Comparison of ENCODE assay signal across 14 cellular contexts in genomic region chr14:70239802-70240201, GRCh38. TPM values are rescaled to one million over a fixed set of nuclear protein-coding genes. Genes with fewer than 3 reads are reported as not detected.
DNase-seq lines count a peak whose midpoint lies in the region; ATAC-seq, FAIRE-seq and TF ChIP-seq lines count a peak whose summit lies in the region.
"Had no signal": no experiment of that assay in that cellular context is flagged by ENCODE, and none has a peak within 500 bp of the region (broad histone marks: within the 10 kb centered on the region; RNA-seq: fewer than 3 reads in every experiment).

No MANE protein-coding gene starts in this region.

- POLR2A ChIA-PET in activated B cell treated with CpG ODN at 0.5 μM for 24 hours (lab: Charles Lee) = no interaction called here

- no peak overlapping the region for H3K4me3 Mint-ChIP-seq in activated B cell treated with CpG ODN at 0.5 μM for 24 hours
- H3K4me3 Mint-ChIP-seq in stimulated activated effector memory CD8-positive, alpha-beta T cell treated with anti-CD3 and anti-CD28 coated beads, Interleukin-12 subunit alpha, Interleukin-12 subunit beta, amount 100 ng/mL, for 72 hours = no peak overlapping the region
- H3K4me3 Mint-ChIP-seq: activated T-cell treated with anti-CD3 and anti-CD28 coated beads, Interleukin-2, amount 50 U/mL, for 4 hours had no signal

- CTCF ChIA-PET in activated B cell treated with CpG ODN at 0.5 μM for 24 hours (lab: Charles Lee) = no interaction called here

- H3K36me3 ChIP-seq in upper lobe of right lung = no peaks in the 10 kb centered on the region

- no peaks in the 10 kb centered on the region for H3K36me3 Mint-ChIP-seq in activated B cell treated with CpG ODN at 0.5 μM for 24 hours (ENCODE audit: low read depth)
- H3K36me3 Mint-ChIP-seq in stimulated activated effector memory CD8-positive, alpha-beta T cell treated with anti-CD3 and anti-CD28 coated beads, Interleukin-12 subunit alpha, Interleukin-12 subunit beta, amount 100 ng/mL, for 72 hours = no peaks in the 10 kb centered on the region

- peak; percentile 77 for ATAC-seq in GM21390 (IDR thresholded peaks at IDR 0.05; ENCODE audit: unreplicated experiment)
- ATAC-seq in HG03045 (IDR thresholded peaks at IDR 0.05; ENCODE audit: unreplicated experiment) = peak; percentile 86
- peak; percentile 74 for ATAC-seq in activated B cell treated with CpG ODN at 0.5 μM for 24 hours (ENCODE audit: low read depth)
- no peak for ATAC-seq in upper lobe of right lung
- ATAC-seq in stimulated activated effector memory CD8-positive, alpha-beta T cell treated with anti-CD3 and anti-CD28 coated beads, Interleukin-12 subunit alpha, Interleukin-12 subunit beta, amount 100 ng/mL, for 72 hours = no peak
- ATAC-seq: activated T-cell treated with anti-CD3 and anti-CD28 coated beads, Interleukin-2, amount 50 U/mL, for 4 hours; stimulated activated naive CD8-positive, alpha-beta T cell treated with anti-CD3 and anti-CD28 coated beads, Interleukin-15, Interleukin-2, amounts not matched to agents 100 U/mL and 50 U/mL, for 24 hours had no signal

- DNase-seq in GM18507 (ENCODE audit: extremely low spot score, insufficient read length, low read depth) (peak; percentile 20), activated B cell treated with CpG ODN at 0.5 μM for 24 hours (no peak), dorsolateral prefrontal cortex (no peak), upper lobe of right lung (no peak), hepatic stellate cell (ENCODE audit: low spot score) (no peak)
- DNase-seq in stimulated activated effector memory CD8-positive, alpha-beta T cell treated with anti-CD3 and anti-CD28 coated beads, Interleukin-12 subunit alpha, Interleukin-12 subunit beta, amount 100 ng/mL, for 72 hours (ENCODE audit: low spot score in 2 of 2) = no peak
- DNase-seq: activated T-cell treated with anti-CD3 and anti-CD28 coated beads, Interleukin-2, amount 50 U/mL, for 4 hours; aorta; dermis blood vessel endothelial cell; NCI-H2107; stimulated activated CD4-positive, alpha-beta T cell treated with anti-CD3 and anti-CD28 coated beads, Interleukin-2, amount 100 ng/mL, for 48 hours; stimulated activated naive CD8-positive, alpha-beta T cell treated with anti-CD3 and anti-CD28 coated beads, Interleukin-15, Interleukin-2, amounts not matched to agents 100 U/mL and 50 U/mL, for 24 hours had no signal

- intact Hi-C loops in activated B cell treated with CpG ODN at 0.5 μM for 24 hours (cut with micrococcal nuclease) (no loop called here), dorsolateral prefrontal cortex (cut with DNase I) (no loop called here), upper lobe of right lung (cut with DNase I) (no loop called here)

- peaks cover 32% of the 10 kb centered on the region for H3K27me3 Mint-ChIP-seq in activated B cell treated with CpG ODN at 0.5 μM for 24 hours

- no peak overlapping the region for H3K27ac Mint-ChIP-seq in activated B cell treated with CpG ODN at 0.5 μM for 24 hours
- no peak overlapping the region for H3K27ac Mint-ChIP-seq in stimulated activated effector memory CD8-positive, alpha-beta T cell treated with anti-CD3 and anti-CD28 coated beads, Interleukin-12 subunit alpha, Interleukin-12 subunit beta, amount 100 ng/mL, for 72 hours

- no peak for TF ChIP-seq CTCF in activated B cell treated with CpG ODN at 0.5 μM for 24 hours (IDR thresholded peaks at IDR 0.05)
- no peak for TF ChIP-seq CTCF in dorsolateral prefrontal cortex (IDR thresholded peaks at IDR 0.05 in 54 of 56, conservative IDR thresholded peaks at IDR 0.05 in 2 of 56; ENCODE audit: low read depth in 1 of 56, partially characterized antibody in 56 of 56)
- TF ChIP-seq CTCF in upper lobe of right lung (IDR thresholded peaks at IDR 0.05) = no peak

- FAIRE-seq in GM18507 (lab: Jason Lieb, UNC) = peak; percentile 79

- H3K9me3 ChIP-seq in upper lobe of right lung = no peaks in the 10 kb centered on the region

- no peaks in the 10 kb centered on the region for H3K4me1 ChIP-seq in upper lobe of right lung

- H3K4me3 ChIP-seq in dorsolateral prefrontal cortex = no peak overlapping the region
- H3K4me3 ChIP-seq in upper lobe of right lung = no peak overlapping the region

- H3K27ac ChIP-seq in dorsolateral prefrontal cortex (no peak overlapping the region), upper lobe of right lung (no peak overlapping the region)

- H3K27me3 ChIP-seq in dorsolateral prefrontal cortex (peaks cover 0 to 21% (median 0%) of the 10 kb centered on the region in 45 donors), upper lobe of right lung (no peaks in the 10 kb centered on the region)

- no peaks in the 10 kb centered on the region for H3K9me3 Mint-ChIP-seq in activated B cell treated with CpG ODN at 0.5 μM for 24 hours
- H3K9me3 Mint-ChIP-seq in stimulated activated effector memory CD8-positive, alpha-beta T cell treated with anti-CD3 and anti-CD28 coated beads, Interleukin-12 subunit alpha, Interleukin-12 subunit beta, amount 100 ng/mL, for 72 hours = peaks cover 3% of the 10 kb centered on the region
- H3K9me3 Mint-ChIP-seq: activated T-cell treated with anti-CD3 and anti-CD28 coated beads, Interleukin-2, amount 50 U/mL, for 4 hours had no signal

- H3K4me1 Mint-ChIP-seq in activated B cell treated with CpG ODN at 0.5 μM for 24 hours = peaks cover 8% of the 10 kb centered on the region
- no peaks in the 10 kb centered on the region for H3K4me1 Mint-ChIP-seq in stimulated activated effector memory CD8-positive, alpha-beta T cell treated with anti-CD3 and anti-CD28 coated beads, Interleukin-12 subunit alpha, Interleukin-12 subunit beta, amount 100 ng/mL, for 72 hours

RNA-seq across cellular contexts. Expression of gene SLC8A3, which starts 51.1 kb away (rescaled TPM):
- total RNA-seq in activated B cell treated with CpG ODN at 0.5 μM for 24 hours (0.12 and 0.13 TPM in 2 replicates), dorsolateral prefrontal cortex (10 to 100 TPM in 118 of 120 experiments, 1 to 10 TPM in 2; 8.1 to 33.3 (median 20.7) TPM), upper lobe of right lung (1.8 TPM)

Comparison
In these comparisons a context has a peak if more than half of its experiments do, and no peak if none do; other contexts are left out.
1. ATAC-seq: peak in GM21390 (single experiment), HG03045 (single experiment) and activated B cell treated with CpG ODN at 0.5 μM for 24 hours (single experiment); none in upper lobe of right lung (single experiment) and stimulated activated effector memory CD8-positive, alpha-beta T cell treated with anti-CD3 and anti-CD28 coated beads, Interleukin-12 subunit alpha, Interleukin-12 subunit beta, amount 100 ng/mL, for 72 hours (single experiment).